9 cellular contexts compared by ENCODE assay signal in the genomic region with DNA sequence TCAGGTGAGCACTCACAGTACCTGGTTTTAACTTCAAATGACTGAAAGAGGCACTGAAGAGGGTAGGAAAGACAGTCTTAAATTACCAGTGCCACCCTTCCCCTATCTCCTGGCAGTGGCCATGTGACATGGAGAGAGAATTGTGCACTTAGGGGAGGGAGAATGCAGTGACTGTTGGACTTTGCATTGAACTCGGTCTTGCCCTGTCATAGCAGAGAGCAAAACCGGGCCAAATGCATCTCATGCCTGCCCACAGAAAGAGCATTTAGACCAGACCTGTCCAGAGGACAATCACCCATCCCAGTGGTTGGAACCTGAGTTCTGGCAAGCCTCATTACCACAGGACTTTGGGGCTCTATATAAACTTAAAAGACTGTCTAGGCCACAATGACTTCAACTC.
"Had no signal": no experiment of that assay in that cellular context is flagged by ENCODE, and none has a peak within 500 bp of the region (broad histone marks: within the 10 kb centered on the region; RNA-seq: fewer than 3 reads in every experiment).

No MANE protein-coding gene starts in this region.

- FAIRE-seq: K562 had no signal

- H3K27ac ChIP-seq: GM23248, HL-60 had no signal

- H3K36me3 ChIP-seq: HAP-1 had no signal

- H3K9me3 ChIP-seq: HAP-1 had no signal

- ATAC-seq: HCT116, K562 had no signal

- H3K4me3 ChIP-seq: GM23248, HAP-1, K562 had no signal

- DNase-seq: GM23248, GOT3, H7, HFFc6, IMR-90 had no signal

- H3K9ac ChIP-seq: GM23248 had no signal
